Comparison of ENCODE assay signal across 29 cellular contexts in the genomic region with DNA sequence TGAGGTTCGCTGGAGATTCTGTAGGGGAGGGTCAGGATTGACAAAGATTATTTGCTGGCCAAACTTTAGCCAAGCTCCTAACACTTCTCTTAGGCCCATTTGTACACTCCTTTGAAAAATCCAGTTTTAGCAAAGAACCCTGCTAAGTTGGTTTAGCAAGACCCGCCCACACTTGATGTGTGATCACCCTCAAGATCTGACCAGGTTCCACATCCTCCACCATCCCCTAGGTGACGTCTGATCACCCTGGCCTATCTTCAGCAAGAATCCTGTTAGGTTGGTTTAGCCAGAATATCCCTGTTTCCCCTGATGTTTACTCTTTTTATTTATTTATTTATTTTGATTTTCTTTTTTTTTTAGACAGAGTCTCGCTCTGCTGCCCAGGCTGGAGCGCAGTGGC.
"Had no signal": no experiment of that assay in that cellular context is flagged by ENCODE, and none has a peak within 500 bp of the region (broad histone marks: within the 10 kb centered on the region; RNA-seq: fewer than 3 reads in every experiment).

No MANE protein-coding gene starts in this region.

- H3K9me3 ChIP-seq: SJSA1, SK-N-SH had no signal

- H3K4me3 ChIP-seq: SJSA1 had no signal

- ATAC-seq: activated CD4-positive, alpha-beta T cell treated with anti-CD3 and anti-CD28 coated beads for 36 hours; activated CD8-positive, alpha-beta T cell treated with anti-CD3 and anti-CD28 coated beads, Interleukin-2, amount 10 ng/mL, durations not matched to agents 7 days and 5 days; activated naive CD8-positive, alpha-beta T cell treated with anti-CD3 and anti-CD28 coated beads, Interleukin-2, amount 50 U/mL, for 24 hours had no signal

- H3K9me3 Mint-ChIP-seq: activated naive CD4-positive, alpha-beta T cell treated with anti-CD3 and anti-CD28 coated beads, Interleukin-2, amount 10 ng/mL, durations not matched to agents 7 days and 5 days; activated naive CD8-positive, alpha-beta T cell treated with anti-CD3 and anti-CD28 coated beads, Interleukin-2, amount 50 U/mL, for 24 hours; T-helper 1 cell treated with Interleukin-12 subunit alpha and Interleukin-12 subunit beta and Interleukin-4 antibody, amounts not matched to agents 30 μg/mL and 1 μg/mL, for 36 hours; T-helper 2 cell treated with Interferon-gamma antibody and Interleukin-4, amounts not matched to agents 5 μg/mL and 100 μg/mL, for 36 hours had no signal

- H3K36me3 Mint-ChIP-seq: activated naive CD4-positive, alpha-beta T cell treated with anti-CD3 and anti-CD28 coated beads, Interleukin-2, amount 10 ng/mL, durations not matched to agents 7 days and 5 days; activated naive CD8-positive, alpha-beta T cell; brain had no signal

- H3K9ac ChIP-seq: KMS-11, SK-N-SH had no signal

- H3K27ac Mint-ChIP-seq: activated CD4-positive, alpha-beta T cell treated with anti-CD3 and anti-CD28 coated beads for 36 hours; activated CD4-positive, alpha-beta T cell treated with anti-CD3 and anti-CD28 coated beads, Interleukin-2, amount 10 ng/mL, durations not matched to agents 7 days and 5 days; activated CD8-positive, alpha-beta T cell treated with anti-CD3 and anti-CD28 coated beads, Interleukin-2, amount 10 ng/mL, durations not matched to agents 7 days and 5 days; activated naive CD4-positive, alpha-beta T cell treated with anti-CD3 and anti-CD28 coated beads, Interleukin-2, amount 10 ng/mL, durations not matched to agents 7 days and 5 days; activated naive CD8-positive, alpha-beta T cell; activated naive CD8-positive, alpha-beta T cell treated with anti-CD3 and anti-CD28 coated beads, Interleukin-2, amount 50 U/mL, for 24 hours; T-helper 1 cell treated with Interleukin-12 subunit alpha and Interleukin-12 subunit beta and Interleukin-4 antibody, amounts not matched to agents 30 μg/mL and 1 μg/mL, for 36 hours; T-helper 2 cell treated with Interferon-gamma antibody and Interleukin-4, amounts not matched to agents 5 μg/mL and 100 μg/mL, for 36 hours had no signal

- H3K4me2 ChIP-seq: KMS-11, SK-N-SH had no signal

- H3K27me3 ChIP-seq: SJSA1 had no signal

- DNase-seq: activated CD4-positive, alpha-beta T cell treated with anti-CD3 and anti-CD28 coated beads for 36 hours; activated CD4-positive, alpha-beta T cell treated with anti-CD3 and anti-CD28 coated beads, Interleukin-2, amount 10 ng/mL, durations not matched to agents 7 days and 5 days; activated CD4-positive, alpha-beta T cell treated with anti-CD3 and anti-CD28 coated beads, Interleukin-2, amount 50 U/mL, for 48 hours; activated CD8-positive, alpha-beta memory T cell treated with anti-CD3 and anti-CD28 coated beads, Interleukin-2, amount 50 U/mL, for 48 hours; activated CD8-positive, alpha-beta T cell treated with anti-CD3 and anti-CD28 coated beads, Interleukin-2, amount 10 ng/mL, durations not matched to agents 7 days and 5 days; activated effector memory CD4-positive, alpha-beta T cell treated with Interleukin-2 at 50 U/mL for 16 hours; activated naive CD4-positive, alpha-beta T cell treated with anti-CD3 and anti-CD28 coated beads, Interleukin-2, amount 10 ng/mL, durations not matched to agents 7 days and 5 days; activated naive CD8-positive, alpha-beta T cell treated with anti-CD3 and anti-CD28 coated beads, Interleukin-2, amount 50 U/mL, for 24 hours; activated T-cell treated with anti-CD3 and anti-CD28 coated beads, Interleukin-2, amount 50 U/mL, for 48 hours; anterior cingulate cortex; caudate nucleus; cerebellar nuclear complex; MM.1S; MV-4-11; NCI-H1092; NCI-H1436 treated with DMSO at 0.1 percent for 48 hours; NCI-H1694 treated with DMSO at 0.1 percent for 48 hours; NCI-H510A; NCI-H526; NCI-H748 treated with DMSO at 0.1 percent for 48 hours; OCI-M1; Right ventricle myocardium superior; SK-N-SH had no signal

- H3K36me3 ChIP-seq: SJSA1 had no signal

- H3K27ac ChIP-seq: KMS-11, SJSA1 had no signal

- H3K4me3 Mint-ChIP-seq: activated CD4-positive, alpha-beta T cell treated with anti-CD3 and anti-CD28 coated beads for 36 hours; activated CD4-positive, alpha-beta T cell treated with anti-CD3 and anti-CD28 coated beads, Interleukin-2, amount 10 ng/mL, durations not matched to agents 7 days and 5 days; activated CD8-positive, alpha-beta T cell treated with anti-CD3 and anti-CD28 coated beads, Interleukin-2, amount 10 ng/mL, durations not matched to agents 7 days and 5 days; activated naive CD4-positive, alpha-beta T cell treated with anti-CD3 and anti-CD28 coated beads, Interleukin-2, amount 10 ng/mL, durations not matched to agents 7 days and 5 days; activated naive CD8-positive, alpha-beta T cell; activated naive CD8-positive, alpha-beta T cell treated with anti-CD3 and anti-CD28 coated beads, Interleukin-2, amount 50 U/mL, for 24 hours; brain; T-helper 1 cell treated with Interleukin-12 subunit alpha and Interleukin-12 subunit beta and Interleukin-4 antibody, amounts not matched to agents 30 μg/mL and 1 μg/mL, for 36 hours; T-helper 2 cell treated with Interferon-gamma antibody and Interleukin-4, amounts not matched to agents 5 μg/mL and 100 μg/mL, for 36 hours had no signal

- H3K4me1 Mint-ChIP-seq: activated CD4-positive, alpha-beta T cell treated with anti-CD3 and anti-CD28 coated beads for 36 hours; activated CD4-positive, alpha-beta T cell treated with anti-CD3 and anti-CD28 coated beads, Interleukin-2, amount 10 ng/mL, durations not matched to agents 7 days and 5 days; activated naive CD4-positive, alpha-beta T cell treated with anti-CD3 and anti-CD28 coated beads, Interleukin-2, amount 10 ng/mL, durations not matched to agents 7 days and 5 days; activated naive CD8-positive, alpha-beta T cell treated with anti-CD3 and anti-CD28 coated beads, Interleukin-2, amount 50 U/mL, for 24 hours had no signal

- H3K27me3 Mint-ChIP-seq: activated CD4-positive, alpha-beta T cell treated with anti-CD3 and anti-CD28 coated beads for 36 hours; activated naive CD8-positive, alpha-beta T cell; activated naive CD8-positive, alpha-beta T cell treated with anti-CD3 and anti-CD28 coated beads, Interleukin-2, amount 50 U/mL, for 24 hours; brain had no signal
